8 cellular contexts compared by ENCODE assay signal in the genomic region with DNA sequence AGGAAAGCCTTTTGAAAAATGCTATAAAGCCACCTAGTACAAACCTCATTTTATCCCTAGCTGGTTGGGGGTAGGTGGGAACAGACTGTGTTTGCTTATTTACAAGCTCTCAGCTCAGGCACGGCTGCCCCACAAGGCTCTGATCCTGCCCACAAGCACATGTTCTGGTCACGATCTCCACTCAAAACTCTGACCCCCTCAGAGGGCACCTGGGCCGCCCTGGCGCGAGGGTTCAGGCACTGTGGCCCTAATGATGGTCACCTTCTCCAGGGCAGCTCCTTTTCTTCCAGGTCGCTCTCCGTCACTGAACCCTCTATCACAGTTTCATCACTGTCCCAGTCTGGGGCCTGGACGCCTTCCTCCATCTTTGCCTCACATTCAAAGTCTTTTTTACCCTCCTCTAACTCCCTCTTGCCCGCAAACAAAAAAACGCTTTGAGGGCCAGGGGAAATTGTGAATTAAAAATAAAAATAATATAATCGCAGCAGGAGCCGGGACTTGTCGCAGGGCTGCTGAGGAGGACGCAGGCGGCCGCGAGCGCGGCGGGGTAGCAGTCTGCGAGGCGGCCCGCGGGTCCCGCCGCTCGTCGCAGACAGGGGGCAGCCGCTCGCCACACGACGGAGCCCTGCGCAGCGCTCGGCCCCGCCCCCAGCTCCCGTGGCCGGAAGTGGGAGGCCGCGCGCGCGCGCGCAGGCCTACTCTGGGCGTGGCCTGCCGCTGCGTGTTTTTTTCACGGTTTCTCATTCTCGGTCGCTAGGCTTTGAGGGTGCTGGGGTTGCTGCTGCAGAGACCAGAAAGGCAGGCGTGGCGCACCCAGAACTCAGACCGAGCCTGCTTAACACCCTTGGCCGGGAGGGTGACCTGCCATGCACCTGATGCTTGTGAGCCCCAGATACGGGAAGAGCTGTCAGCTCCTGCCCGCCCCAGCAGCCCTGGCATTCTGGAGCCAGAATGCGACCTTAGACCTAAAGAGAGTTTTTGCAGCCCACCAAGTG. TPM values are rescaled to one million over a fixed set of nuclear protein-coding genes. Genes with fewer than 3 reads are reported as not detected.
DNase-seq lines count a peak whose midpoint lies in the region; ATAC-seq and TF ChIP-seq lines count a peak whose summit lies in the region.

A gene with protein sequence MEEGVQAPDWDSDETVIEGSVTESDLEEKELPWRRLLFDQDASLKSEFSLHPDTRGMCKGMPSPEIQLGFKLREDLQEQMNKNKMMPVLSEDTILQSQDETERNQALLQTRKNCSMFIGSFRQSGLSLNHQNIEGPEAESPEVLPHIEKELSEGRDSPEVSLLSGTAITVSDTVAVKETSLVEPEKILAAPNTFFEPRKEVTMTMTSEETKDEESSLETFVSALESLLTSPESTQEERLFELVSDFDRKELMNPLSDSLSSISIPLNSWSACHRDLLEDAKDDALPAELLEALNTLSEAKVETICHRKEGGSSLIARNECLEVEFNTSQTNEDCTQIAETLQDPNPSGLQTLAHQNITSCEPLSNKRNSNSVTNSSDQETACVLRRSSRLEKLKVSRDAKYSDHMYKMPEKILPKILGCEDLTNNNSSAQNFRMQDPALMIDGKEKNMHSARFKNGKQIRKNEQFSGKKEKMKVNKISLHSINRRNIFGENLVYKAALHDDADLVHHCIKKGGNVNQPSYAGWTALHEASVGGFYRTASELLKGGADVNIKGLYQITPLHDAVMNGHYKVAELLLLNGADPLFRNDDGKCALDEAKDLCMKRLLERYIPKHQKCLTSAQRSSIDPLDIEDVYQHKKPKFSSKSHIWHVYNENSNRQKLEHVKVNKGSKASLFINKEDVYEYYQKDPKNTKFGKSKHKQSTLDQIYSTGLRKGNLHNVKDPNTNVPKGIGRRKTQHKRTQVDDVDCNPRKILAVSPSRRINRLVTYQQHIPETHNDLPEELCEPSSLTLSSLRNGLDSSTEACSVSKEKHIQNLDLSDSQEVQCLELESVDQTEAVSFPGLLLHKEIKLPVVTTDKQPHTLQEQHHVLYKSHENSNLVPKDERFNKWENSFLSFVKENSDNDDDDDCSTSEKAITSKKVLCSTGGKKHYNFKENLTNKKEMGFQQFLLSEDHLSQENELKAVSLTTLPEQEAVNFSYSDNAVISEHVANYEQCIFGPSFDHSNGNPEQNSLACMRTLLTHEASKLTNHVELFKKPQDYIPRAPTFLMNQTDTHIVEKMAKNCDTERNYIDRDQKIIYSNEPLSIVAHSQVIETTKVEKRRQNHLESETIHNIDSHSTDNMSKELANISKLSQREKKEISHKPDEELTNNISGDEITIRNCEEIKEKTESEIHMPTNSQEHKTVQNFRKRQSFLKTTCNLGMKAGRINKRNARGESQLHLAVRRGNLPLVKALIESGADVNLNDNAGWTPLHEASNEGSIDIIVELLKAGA (N-terminal part only) (minus strand): TSS at position 557 of the 995 bp plus-strand sequence. CDS start 192 bp downstream, at position 365.

- TF ChIP-seq CTCF in epithelial cell of esophagus (IDR thresholded peaks at IDR 0.05; ENCODE audit: insufficient read depth, low read depth, low read length, missing control alignments), result peak; percentile 26
- TF ChIP-seq CTCF in mucosa of descending colon (IDR thresholded peaks at IDR 0.05), result peak; percentile 85

- H3K9me3 ChIP-seq in NT2/D1 (ENCODE audit: insufficient read depth, low read length) (no peaks in the 10 kb centered on the region), mucosa of descending colon (no peaks in the 10 kb centered on the region)

- H3K4me1 ChIP-seq in NT2/D1 (ENCODE audit: insufficient read depth, insufficient read length) (no peaks in the 10 kb centered on the region), mucosa of descending colon (ENCODE audit: low read depth) (peaks cover 5% of the 10 kb centered on the region)

- DNase-seq in D341Med (ENCODE audit: low spot score) (peak; percentile 98), HT1080 (ENCODE audit: low read depth) (peak; percentile 74), NT2/D1 (ENCODE audit: low read depth, low spot score) (peak; percentile 44), activated T-cell treated with anti-CD3 and anti-CD28 coated beads for 1 hour (ENCODE audit: low read depth) (peak; percentile 87), epithelial cell of esophagus (ENCODE audit: low read depth) (peak; percentile 80), mucosa of descending colon (peak; percentile 91 to 93 (median 92))
- DNase-seq in stimulated activated CD8-positive, alpha-beta memory T cell treated with anti-CD3 and anti-CD28 coated beads, Interleukin-4, amount 100 ng/mL, for 1 hour (ENCODE audit: low read depth in 2 of 2, low spot score in 1 of 2), result peak; percentile 77 to 82

- H3K27me3 ChIP-seq in NT2/D1 (ENCODE audit: insufficient read depth, insufficient read length), result no peaks in the 10 kb centered on the region

- intact Hi-C loops in mucosa of descending colon (cut with DNase I, micrococcal nuclease), result no loop called here

- H3K4me3 ChIP-seq in NT2/D1 (ENCODE audit: insufficient read length, low read depth) (peak within 1 kb of the TSS; percentile 78), epithelial cell of esophagus (ENCODE audit: low read length) (peak within 1 kb of the TSS; percentile 65), mucosa of descending colon (peak within 1 kb of the TSS; percentile 12)

- ATAC-seq in GM21360 (IDR thresholded peaks at IDR 0.05; ENCODE audit: unreplicated experiment) (peak; percentile 96), mucosa of descending colon (peak; percentile 100)

- H3K36me3 ChIP-seq in NT2/D1 (ENCODE audit: insufficient read depth, insufficient read length, low read length) (no peaks in the 10 kb centered on the region), mucosa of descending colon (ENCODE audit: low read depth) (no peaks in the 10 kb centered on the region)

- peak within 1 kb of the TSS; percentile 85 for H3K9ac ChIP-seq in NT2/D1 (ENCODE audit: insufficient read length, low read depth)

RNA-seq across cellular contexts. Expression of the gene that starts here (rescaled TPM):
- total RNA-seq in HT1080 (2014; rRNA removed; shearing (Covaris generic)), result 0.08 and 0.13 TPM in 2 replicates
- 0.12 and 0.13 TPM in 2 replicates for polyA plus RNA-seq in HT1080 (2015; cell fraction: cytosol; rRNA removed)
- polyA plus RNA-seq in HT1080 (2015; cell fraction: nucleus; rRNA removed), result 0.24 and 0.25 TPM in 2 replicates
- under 1 TPM; 0.14 to 0.17 (median 0.16) TPM for total RNA-seq in mucosa of descending colon

Comparison
In these comparisons a context has a peak if more than half of its experiments do, and no peak if none do; other contexts are left out.
1. Peak in every context shown above with its lines: DNase-seq, ATAC-seq and H3K4me3 ChIP-seq.
2. Peak in DNase-seq in HT1080; RNA of the gene not detected or under 1 TPM.
3. Peak in DNase-seq, ATAC-seq and H3K4me3 ChIP-seq in mucosa of descending colon; RNA of the gene not detected or under 1 TPM.
4. DNase-seq: peak in every context shown above with its lines; median percentile 98 in D341Med; 92 in mucosa of descending colon; 87 in activated T-cell treated with anti-CD3 and anti-CD28 coated beads for 1 hour; 80 in epithelial cell of esophagus; 80 in stimulated activated CD8-positive, alpha-beta memory T cell treated with anti-CD3 and anti-CD28 coated beads, Interleukin-4, amount 100 ng/mL, for 1 hour; 74 in HT1080; 44 in NT2/D1.
5. H3K4me3 ChIP-seq: peak in every context shown above with its lines; median percentile 78 in NT2/D1; 65 in epithelial cell of esophagus; 12 in mucosa of descending colon.